In the genomic region with DNA sequence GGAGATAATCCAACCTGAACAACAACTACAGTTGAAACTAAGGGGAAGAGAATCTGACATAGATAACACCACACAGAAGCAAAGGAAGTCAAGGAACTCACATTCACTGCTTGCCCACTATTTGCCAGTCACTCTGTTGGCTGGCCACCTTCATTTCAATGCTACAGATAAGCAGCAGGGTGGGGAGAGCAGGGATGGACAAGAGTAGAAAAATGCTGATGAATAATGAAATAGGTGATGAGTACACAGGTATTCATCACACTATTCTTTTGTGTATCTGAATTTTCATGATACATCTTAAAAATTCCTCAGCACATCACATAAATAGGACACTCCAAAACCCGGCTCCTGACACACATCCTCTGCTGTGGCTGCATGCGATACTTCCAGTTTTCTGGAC, we compare ENCODE assay signal across 16 cellular contexts. TPM values are rescaled to one million over a fixed set of nuclear protein-coding genes. Genes with fewer than 3 reads are reported as not detected.
"Had no signal": no experiment of that assay in that cellular context is flagged by ENCODE, and none has a peak within 500 bp of the region (broad histone marks: within the 10 kb centered on the region; RNA-seq: fewer than 3 reads in every experiment).

No MANE protein-coding gene starts in this region.

RNA-seq across cellular contexts. Expression of gene NUTM2G, which starts 21.9 kb away (rescaled TPM):
- total RNA-seq: activated B cell treated with CpG ODN at 0.5 μM for 24 hours; activated CD4-positive, alpha-beta memory T cell treated with anti-CD3 and anti-CD28 coated beads for 36 hours; activated CD4-positive, alpha-beta T cell treated with anti-CD3 and anti-CD28 coated beads, Interleukin-2, amount 10 ng/mL, durations not matched to agents 24 days and 14 days; activated CD8-positive, alpha-beta memory T cell treated with anti-CD3 and anti-CD28 coated beads for 36 hours; activated CD8-positive, alpha-beta T cell treated with anti-CD3 and anti-CD28 coated beads for 36 hours; activated naive CD8-positive, alpha-beta T cell treated with anti-CD3 and anti-CD28 coated beads for 36 hours; activated T-cell treated with anti-CD3 and anti-CD28 coated beads, Interleukin-2, amount 50 U/mL, for 4 hours; activated T-cell treated with anti-CD3 and anti-CD28 coated beads, Interleukin-2, amount 50 U/mL, for 72 hours; activated T-helper 2 cell treated with anti-CD3 and anti-CD28 coated beads, Interferon-gamma antibody, Interleukin-2, Interleukin-4, amounts not matched to agents 10 μg/mL and 5 μg/mL and 100 μg/mL, durations not matched to agents 14 hours and 24 hours and 36 hours; adrenal gland; aorta; astrocyte; body of pancreas; breast epithelium; cardiac septum; cerebellum had no signal
- polyA plus RNA-seq: adrenal gland, aorta had no signal
